1 cellular context compared by ENCODE assay signal in genomic region chr2:85779641-85780315, GRCh38.
TF ChIP-seq lines count a peak whose summit lies in the region.

No MANE protein-coding gene starts in this region.

TF ChIP-seq in HepG2, 621 proteins besides CTCF, POLR2A, EP300 and RAD21:
- TF ChIP-seq ZBTB33 (CRISPR knock-in tag; IDR thresholded peaks at IDR 0.05) (peak; percentile 23; the same call in 1 of the 2 replicates), MYPOP (CRISPR knock-in tag; IDR thresholded peaks at IDR 0.05) (no peak)
TF ChIP-seq in HepG2: peak in this region for 1.
